2 cellular contexts compared by ENCODE assay signal in genomic region chr15:64326458-64326857, GRCh38. TPM values are rescaled to one million over a fixed set of nuclear protein-coding genes. Genes with fewer than 3 reads are reported as not detected.
"Had no signal": no experiment of that assay in that cellular context is flagged by ENCODE, and none has a peak within 500 bp of the region (broad histone marks: within the 10 kb centered on the region; RNA-seq: fewer than 3 reads in every experiment).

No MANE protein-coding gene starts in this region.

RNA-seq across cellular contexts. Expression of gene PCLAF, which starts 54.8 kb away (rescaled TPM):
- total RNA-seq: ascending aorta had no signal
- polyA plus RNA-seq: naive thymus-derived CD4-positive, alpha-beta T cell had no signal
